ENCODE assay signal across 22 cellular contexts in genomic region chr1:210978316-210978993, GRCh38.
DNase-seq lines count a peak whose midpoint lies in the region; ATAC-seq and TF ChIP-seq lines count a peak whose summit lies in the region.
"Had no signal": no experiment of that assay in that cellular context is flagged by ENCODE, and none has a peak within 500 bp of the region (broad histone marks: within the 10 kb centered on the region; RNA-seq: fewer than 3 reads in every experiment).

No MANE protein-coding gene starts in this region.

- H3K27ac Mint-ChIP-seq in T-helper 17 cell = no peak overlapping the region
- H3K27ac Mint-ChIP-seq: activated B cell treated with CpG ODN at 0.5 μM for 24 hours; activated T-cell treated with anti-CD3 and anti-CD28 coated beads, Interleukin-2, amount 50 U/mL, for 72 hours; endodermal cell; memory B cell; naive thymus-derived CD8-positive, alpha-beta T cell; stimulated activated naive B cell treated with anti-CD40 and anti-IgM and Interleukin-4, amounts not matched to agents 10 μg/mL and 1 μg/mL and 100 μg/mL, for 72 hours had no signal

- H3K36me3 Mint-ChIP-seq in T-helper 17 cell (ENCODE audit: low read depth) = no peaks in the 10 kb centered on the region
- H3K36me3 Mint-ChIP-seq: memory B cell; naive thymus-derived CD8-positive, alpha-beta T cell; stimulated activated naive B cell treated with anti-CD40 and anti-IgM and Interleukin-4, amounts not matched to agents 10 μg/mL and 1 μg/mL and 100 μg/mL, for 72 hours had no signal

- H3K9me3 ChIP-seq in T-helper 17 cell (ENCODE audit: control insufficient read depth, low read length, poor library complexity, severe bottlenecking) = no peaks in the 10 kb centered on the region
- H3K9me3 ChIP-seq: thoracic aorta had no signal

- no peaks in the 10 kb centered on the region for H3K4me1 Mint-ChIP-seq in T-helper 17 cell
- H3K4me1 Mint-ChIP-seq: activated B cell treated with CpG ODN at 0.5 μM for 24 hours; endodermal cell; memory B cell; naive thymus-derived CD8-positive, alpha-beta T cell; stimulated activated naive B cell treated with anti-CD40 and anti-IgM and Interleukin-4, amounts not matched to agents 10 μg/mL and 1 μg/mL and 100 μg/mL, for 72 hours had no signal

- DNase-seq in HK-2 (ENCODE audit: unreplicated experiment) (peak; percentile 41), kidney epithelial cell (ENCODE audit: low read depth) (peak; percentile 76), T-helper 17 cell (no peak), NCI-H774 (lab: John Stamatoyannopoulos, UW) (no peak)
- DNase-seq: activated B cell treated with CpG ODN at 0.5 μM for 24 hours; activated naive CD4-positive, alpha-beta T cell treated with anti-CD3 and anti-CD28 coated beads, Interleukin-2, amount 50 U/mL, for 16 hours; activated T-cell treated with anti-CD3 and anti-CD28 coated beads, Interleukin-2, amount 50 U/mL, for 72 hours; endodermal cell; MV-4-11; naive thymus-derived CD8-positive, alpha-beta T cell; NCI-H187; NCI-H446; sigmoid colon; stimulated activated naive B cell treated with anti-CD40 and anti-IgM and Interleukin-4, amounts not matched to agents 10 μg/mL and 1 μg/mL and 100 μg/mL, for 72 hours; T-helper 9 cell had no signal

- H3K4me3 Mint-ChIP-seq in T-helper 17 cell = no peak overlapping the region
- H3K4me3 Mint-ChIP-seq: activated B cell treated with CpG ODN at 0.5 μM for 24 hours; activated T-cell treated with anti-CD3 and anti-CD28 coated beads, Interleukin-2, amount 50 U/mL, for 72 hours; endodermal cell; memory B cell; naive thymus-derived CD8-positive, alpha-beta T cell; stimulated activated naive B cell treated with anti-CD40 and anti-IgM and Interleukin-4, amounts not matched to agents 10 μg/mL and 1 μg/mL and 100 μg/mL, for 72 hours had no signal

- ATAC-seq in GM18907 (IDR thresholded peaks at IDR 0.05; ENCODE audit: unreplicated experiment) (peak; percentile 87), HG02759 (IDR thresholded peaks at IDR 0.05; ENCODE audit: unreplicated experiment) (peak; percentile 71), T-helper 17 cell (no peak), GM19324 (IDR thresholded peaks at IDR 0.05; ENCODE audit: low FRiP score, unreplicated experiment) (no peak)
- ATAC-seq: activated T-cell treated with anti-CD3 and anti-CD28 coated beads, Interleukin-2, amount 50 U/mL, for 72 hours; naive thymus-derived CD8-positive, alpha-beta T cell; SK-N-SH treated with all-trans-retinoic acid at 6 μM for 48 hours; stimulated activated naive B cell treated with anti-CD40 and anti-IgM and Interleukin-4, amounts not matched to agents 10 μg/mL and 1 μg/mL and 100 μg/mL, for 72 hours had no signal

- no peaks in the 10 kb centered on the region for H3K27me3 ChIP-seq in kidney epithelial cell (ENCODE audit: control insufficient read depth, insufficient read depth, low read length)
- H3K27me3 ChIP-seq: hepatocyte, sigmoid colon had no signal

- TF ChIP-seq CTCF in kidney epithelial cell (IDR thresholded peaks at IDR 0.05; ENCODE audit: insufficient read depth, low read length, poor library complexity, severe bottlenecking) = no peak

- peaks cover 8% of the 10 kb centered on the region for H3K27me3 Mint-ChIP-seq in T-helper 17 cell
- H3K27me3 Mint-ChIP-seq: activated B cell treated with CpG ODN at 0.5 μM for 24 hours; stimulated activated naive B cell treated with anti-CD40 and anti-IgM and Interleukin-4, amounts not matched to agents 10 μg/mL and 1 μg/mL and 100 μg/mL, for 72 hours had no signal

- no peaks in the 10 kb centered on the region for H3K36me3 ChIP-seq in kidney epithelial cell (ENCODE audit: control insufficient read depth, insufficient read depth, low read length)
- H3K36me3 ChIP-seq: sigmoid colon, thoracic aorta had no signal

- H3K4me3 ChIP-seq in kidney epithelial cell (ENCODE audit: low read depth, low read length) = no peak overlapping the region
- H3K4me3 ChIP-seq: hepatocyte, sigmoid colon, thoracic aorta had no signal

Comparison
In these comparisons a context has a peak if more than half of its experiments do, and no peak if none do; other contexts are left out.
1. ATAC-seq: peak in GM18907 (single experiment) and HG02759 (single experiment); none in T-helper 17 cell (single experiment) and GM19324 (single experiment).
2. DNase-seq: peak in HK-2 (single experiment) and kidney epithelial cell (single experiment); none in T-helper 17 cell (0 of 3) and NCI-H774 (single experiment).